ENCODE assay signal across 8 cellular contexts in genomic region chr5:177554474-177555111, GRCh38. TPM values are rescaled to one million over a fixed set of nuclear protein-coding genes. Genes with fewer than 3 reads are reported as not detected.
DNase-seq lines count a peak whose midpoint lies in the region; ATAC-seq and TF ChIP-seq lines count a peak whose summit lies in the region.

Gene FAM193B, minus strand, starts transcription at chr5:177554563. Its CDS starts 105 bp downstream, at chr5:177554458.

- POLR2A ChIA-PET in PC-3 (lab: Charles Lee; ENCODE audit: unreplicated experiment), result no interaction called here

- peak; percentile 93 for DNase-seq in DMS114 treated with DMSO at 0.1 percent for 48 hours (lab: John Stamatoyannopoulos, UW; ENCODE audit: unreplicated experiment)
- DNase-seq in PC-3, result peak; percentile 91
- peak; percentile 99 for DNase-seq in activated T-cell treated with anti-CD3 and anti-CD28 coated beads, Interleukin-2, amount 50 U/mL, for 24 hours
- DNase-seq in stimulated activated CD8-positive, alpha-beta memory T cell treated with anti-CD3 and anti-CD28 coated beads, Interleukin-7, amount 100 ng/mL, for 1 hour (ENCODE audit: low read depth in 2 of 2), result peak; percentile 92 to 94

- peak within 1 kb of the TSS; percentile 79 to 97 (median 95) for H3K4me3 Mint-ChIP-seq in IgD-negative memory B cell
- peak within 1 kb of the TSS; percentile 84 for H3K4me3 Mint-ChIP-seq in activated T-cell treated with anti-CD3 and anti-CD28 coated beads, Interleukin-2, amount 50 U/mL, for 24 hours

- ATAC-seq in GM21528 (IDR thresholded peaks at IDR 0.05; ENCODE audit: low FRiP score, unreplicated experiment) (peak; percentile 89), PC-3 (peak; percentile 84)

- H3K4me1 Mint-ChIP-seq in IgD-negative memory B cell, result peaks cover 21 to 27% (median 22%) of the 10 kb centered on the region in 3 donors
- peaks cover 44% of the 10 kb centered on the region for H3K4me1 Mint-ChIP-seq in activated T-cell treated with anti-CD3 and anti-CD28 coated beads, Interleukin-2, amount 50 U/mL, for 24 hours (ENCODE audit: low read depth)

- H3K9me3 Mint-ChIP-seq in IgD-negative memory B cell, result no peaks in the 10 kb centered on the region
- H3K9me3 Mint-ChIP-seq in activated T-cell treated with anti-CD3 and anti-CD28 coated beads, Interleukin-2, amount 50 U/mL, for 24 hours, result no peaks in the 10 kb centered on the region

- peak within 1 kb of the TSS; percentile 93 for H3K4me2 ChIP-seq in PC-3 (ENCODE audit: low read length)

- H3F3A ChIP-seq in PC-3 (ENCODE audit: low read length, unreplicated experiment), result no peaks in the 10 kb centered on the region

- no peaks in the 10 kb centered on the region for H3K9me2 ChIP-seq in PC-3 (replicated peaks; ENCODE audit: low read length)

- peak; percentile 34; the same call in 1 of the 2 replicates for TF ChIP-seq CTCF in PC-3 (conservative IDR thresholded peaks at IDR 0.05; ENCODE audit: low read depth, low read length)

- no peaks in the 10 kb centered on the region for H3K36me3 Mint-ChIP-seq in IgD-negative memory B cell
- peaks cover 39% of the 10 kb centered on the region for H3K36me3 Mint-ChIP-seq in activated T-cell treated with anti-CD3 and anti-CD28 coated beads, Interleukin-2, amount 50 U/mL, for 24 hours (ENCODE audit: low read depth)

- 8% methylated on average over 35 to 49 of the region's 49 CpGs for WGBS in esophagus, 2 donors

- CTCF ChIA-PET in PC-3 (lab: Charles Lee), result no interaction called here

- H3K27ac ChIP-seq in PC-3 (ENCODE audit: low read length) (no peak within 1 kb of the TSS), esophagus (ENCODE audit: low read depth in 2 of 2, low read length in 1 of 2) (peak within 1 kb of the TSS; percentile 89 to 90), muscle layer of colon (ENCODE audit: low read depth, low read length) (peak within 1 kb of the TSS; percentile 78)

- peak within 1 kb of the TSS; percentile 51 to 95 (median 93) for H3K27ac Mint-ChIP-seq in IgD-negative memory B cell
- peak within 1 kb of the TSS; percentile 88 for H3K27ac Mint-ChIP-seq in activated T-cell treated with anti-CD3 and anti-CD28 coated beads, Interleukin-2, amount 50 U/mL, for 24 hours

- H3K27me3 Mint-ChIP-seq in IgD-negative memory B cell, result no peaks in the 10 kb centered on the region
- H3K27me3 Mint-ChIP-seq in activated T-cell treated with anti-CD3 and anti-CD28 coated beads, Interleukin-2, amount 50 U/mL, for 24 hours, result no peaks in the 10 kb centered on the region

- intact Hi-C loops in PC-3 (cut with micrococcal nuclease), result loop anchor here (2.0 to 5.0 kb wide), 2 partner anchors 37 to 38 kb away; partner anchors contain the start of genes DDX41 and TMED9

- H3K4me3 ChIP-seq in PC-3 (ENCODE audit: low read length), result peak within 1 kb of the TSS; percentile 93
- peak within 1 kb of the TSS; percentile 82 to 88 for H3K4me3 ChIP-seq in esophagus (ENCODE audit: low read depth in 1 of 2, low read length in 2 of 2)
- peak within 1 kb of the TSS; percentile 71 to 93 for H3K4me3 ChIP-seq in muscle layer of colon (ENCODE audit: low read depth in 1 of 2, low read length in 2 of 2)

- BruUV-seq in PC-3 (replicated peaks; lab: Mats Ljungman, UMichigan), result TSS peak; percentile 93

- H3K9ac ChIP-seq in PC-3 (ENCODE audit: low read length) (peak within 1 kb of the TSS; percentile 79), muscle layer of colon (ENCODE audit: low read length) (peak within 1 kb of the TSS; percentile 53)

- no peaks in the 10 kb centered on the region; the same call in 1 of the 2 replicates for H3K36me3 ChIP-seq in PC-3 (ENCODE audit: low read depth, low read length)
- H3K36me3 ChIP-seq in esophagus (ENCODE audit: control insufficient read depth in 2 of 2, insufficient read depth in 2 of 2, low read length in 1 of 2), result peaks cover 0 to 5% of the 10 kb centered on the region in 2 donors
- H3K36me3 ChIP-seq in muscle layer of colon (ENCODE audit: insufficient read depth, low read length), result peaks cover 24% of the 10 kb centered on the region

- peak within 1 kb of the TSS; percentile 99 for H2AFZ ChIP-seq in PC-3 (ENCODE audit: low read length)

- H3K27me3 ChIP-seq in PC-3 (ENCODE audit: low read length) (no peaks in the 10 kb centered on the region), esophagus (ENCODE audit: control insufficient read depth in 1 of 2, insufficient read depth in 2 of 2, low read length in 2 of 2) (no peaks in the 10 kb centered on the region), muscle layer of colon (ENCODE audit: control insufficient read depth in 1 of 2, insufficient read depth in 2 of 2, low read length in 2 of 2) (no peaks in the 10 kb centered on the region)

- H4K20me1 ChIP-seq in PC-3 (ENCODE audit: low read length), result peaks cover 15% of the 10 kb centered on the region; the same call in 1 of the 2 replicates

- H3K9me3 ChIP-seq in PC-3 (ENCODE audit: low read length) (no peaks in the 10 kb centered on the region), esophagus (ENCODE audit: control insufficient read depth in 2 of 2, insufficient read depth in 1 of 2, low read depth in 1 of 2, low read length in 1 of 2) (no peaks in the 10 kb centered on the region), muscle layer of colon (ENCODE audit: low read length) (no peaks in the 10 kb centered on the region)

- H3K79me2 ChIP-seq in PC-3 (ENCODE audit: low read length), result peaks cover 50% of the 10 kb centered on the region

- H3K4me1 ChIP-seq in PC-3 (ENCODE audit: insufficient read depth, low read length) (peaks cover 21% of the 10 kb centered on the region), esophagus (ENCODE audit: control insufficient read depth in 2 of 2, insufficient read depth in 2 of 2, low read length in 1 of 2) (peaks cover 4 to 8% of the 10 kb centered on the region in 2 donors), muscle layer of colon (ENCODE audit: insufficient read depth, low read length) (peaks cover 21% of the 10 kb centered on the region)

RNA-seq across cellular contexts. Expression of gene FAM193B, which starts in this region (rescaled TPM):
- polyA plus RNA-seq in IgD-negative memory B cell (4.5 TPM), esophagus (100 to 1,000 TPM in 1 of 2 donors, 10 to 100 TPM in 1; 42.2 to 141 TPM)
- 33.9 and 41.1 TPM in 2 replicates for total RNA-seq in PC-3 (2014; rRNA removed)
